1 cellular context compared by ENCODE assay signal in genomic region chr2:45567974-45568789, GRCh38.
TF ChIP-seq lines count a peak whose summit lies in the region.

No MANE protein-coding gene starts in this region.

TF ChIP-seq in GM12878, 131 proteins besides CTCF, POLR2A, EP300 and RAD21 (continued from another document):
- TF ChIP-seq ZBTB4 (CRISPR knock-in tag; IDR thresholded peaks at IDR 0.05), result no peak
- TF ChIP-seq BCL11A (IDR thresholded peaks at IDR 0.05; ENCODE audit: low read depth, low read length), result peak; percentile 53; the same call in 1 of the 2 replicates
- peak; percentile 90 for TF ChIP-seq ATF7 (IDR thresholded peaks at IDR 0.05; ENCODE audit: low read depth)
- TF ChIP-seq IKZF2 (IDR thresholded peaks at IDR 0.05), result peak; percentile 81 to 83
